Comparison of ENCODE assay signal across 25 cellular contexts in the genomic region with DNA sequence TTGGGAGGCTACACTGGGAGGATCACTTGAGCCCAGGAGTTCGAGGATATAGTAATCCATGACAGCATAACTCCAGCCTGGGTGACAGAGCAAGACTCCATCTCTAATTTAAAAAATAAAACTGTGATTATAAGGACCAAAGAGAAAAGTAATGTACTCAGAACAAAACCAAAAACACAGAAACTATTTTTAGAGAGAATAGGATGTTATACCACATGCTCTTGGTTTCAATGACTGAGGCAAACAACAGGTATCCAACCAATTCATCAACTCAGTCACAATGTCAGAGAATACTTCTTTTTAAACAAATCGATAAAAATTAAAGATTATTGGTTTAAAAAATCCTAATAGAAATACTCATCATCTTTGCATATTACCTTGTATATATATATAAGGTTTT.
DNase-seq lines count a peak whose midpoint lies in the region; ATAC-seq lines count a peak whose summit lies in the region.
"Had no signal": no experiment of that assay in that cellular context is flagged by ENCODE, and none has a peak within 500 bp of the region (broad histone marks: within the 10 kb centered on the region; RNA-seq: fewer than 3 reads in every experiment).

No MANE protein-coding gene starts in this region.

- ATAC-seq in GM18498 (IDR thresholded peaks at IDR 0.05; ENCODE audit: unreplicated experiment) (peak; percentile 82), GM19395 (IDR thresholded peaks at IDR 0.05; ENCODE audit: unreplicated experiment) (peak; percentile 68), HG02870 (IDR thresholded peaks at IDR 0.05; ENCODE audit: unreplicated experiment) (peak; percentile 86), HG03378 (IDR thresholded peaks at IDR 0.05; ENCODE audit: unreplicated experiment) (peak; percentile 43), HG02759 (IDR thresholded peaks at IDR 0.05; ENCODE audit: unreplicated experiment) (no peak), HG02763 (IDR thresholded peaks at IDR 0.05; ENCODE audit: unreplicated experiment) (no peak)
- ATAC-seq: heart right ventricle, left ventricle myocardium superior, Right ventricle myocardium inferior had no signal

- no peak for DNase-seq in stimulated activated naive CD4-positive, alpha-beta T cell (lab: John Stamatoyannopoulos, UW)
- DNase-seq in NCI-H2029 (lab: John Stamatoyannopoulos, UW): no peak
- DNase-seq: activated B cell treated with CpG ODN at 0.5 μM for 24 hours; activated CD4-positive, alpha-beta T cell treated with anti-CD3 and anti-CD28 coated beads, Interleukin-2, amount 10 ng/mL, durations not matched to agents 7 days and 5 days; amniotic stem cell; Caco-2; dorsolateral prefrontal cortex; H9; heart right ventricle; left ventricle myocardium superior; NCI-H1105; NCI-H187 treated with DMSO at 0.1 percent for 48 hours; NCI-H524 treated with DMSO at 0.1 percent for 48 hours; PC-9; posterior cingulate gyrus; SK-N-SH; small intestine; stimulated activated naive CD4-positive, alpha-beta T cell treated with Interleukin-2 at 50 U/mL for 16 hours had no signal

Comparison
In these comparisons a context has a peak if more than half of its experiments do, and no peak if none do; other contexts are left out.
1. ATAC-seq: peak in GM18498 (single experiment), GM19395 (single experiment), HG02870 (single experiment) and HG03378 (single experiment); none in HG02759 (single experiment) and HG02763 (single experiment).